Comparison of ENCODE assay signal across 16 cellular contexts in the genomic region with DNA sequence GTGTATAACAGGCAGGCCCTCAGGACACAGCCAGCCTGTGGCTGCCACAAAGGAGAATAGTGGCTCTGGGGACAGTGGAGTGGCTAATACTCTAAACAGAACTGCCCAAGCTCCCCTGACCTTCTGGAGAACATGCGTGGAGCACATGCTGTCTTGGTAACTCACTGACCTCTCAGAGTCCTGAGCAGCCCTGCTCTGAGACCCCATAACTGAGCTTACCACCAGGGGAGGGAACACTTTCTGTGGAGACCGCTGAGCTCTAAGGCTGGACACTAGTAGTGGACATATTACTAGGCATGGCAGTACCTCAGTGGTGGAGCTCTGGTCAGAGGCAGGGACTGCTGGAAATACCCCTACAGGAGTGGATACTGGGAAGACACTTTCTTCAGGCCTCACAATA.
DNase-seq lines count a peak whose midpoint lies in the region; TF ChIP-seq lines count a peak whose summit lies in the region.
"Had no signal": no experiment of that assay in that cellular context is flagged by ENCODE, and none has a peak within 500 bp of the region (broad histone marks: within the 10 kb centered on the region; RNA-seq: fewer than 3 reads in every experiment).

No MANE protein-coding gene starts in this region.

- intact Hi-C loops in testis (cut with DNase I; ENCODE audit: low total_unique reads), result no loop called here

- H3K14ac ChIP-seq in mesenchymal stem cell (ENCODE audit: low read length in 2 of 2), result no peak overlapping the region

- H3K9ac ChIP-seq in mesenchymal stem cell (ENCODE audit: low read length), result no peak overlapping the region
- H3K9ac ChIP-seq: BLaER1 had no signal

- no peaks in the 10 kb centered on the region for H3K36me3 ChIP-seq in mesenchymal stem cell (ENCODE audit: control insufficient read depth in 1 of 2, insufficient read depth in 2 of 2, low read depth in 1 of 2, low read length in 2 of 2)
- H3K36me3 ChIP-seq in osteoblast (ENCODE audit: insufficient read depth, low read length), result no peaks in the 10 kb centered on the region
- no peaks in the 10 kb centered on the region for H3K36me3 ChIP-seq in testis (ENCODE audit: low read depth, missing control alignments)
- H3K36me3 ChIP-seq: BLaER1, HAP-1 had no signal

- H2BK5ac ChIP-seq in mesenchymal stem cell (ENCODE audit: low read depth, low read length, poor library complexity, severe bottlenecking), result no peak overlapping the region

- H4K91ac ChIP-seq in mesenchymal stem cell (ENCODE audit: low read length), result peak overlapping the region; percentile 43

- no peak overlapping the region for H3K18ac ChIP-seq in mesenchymal stem cell (ENCODE audit: low read depth in 1 of 2, low read length in 2 of 2)

- H3K27me3 ChIP-seq in mesenchymal stem cell (ENCODE audit: control insufficient read depth in 1 of 2, insufficient read depth in 1 of 2, low read length in 2 of 2) (peaks cover 0 to 32% of the 10 kb centered on the region in 2 experiments), osteoblast (ENCODE audit: insufficient read depth, low read length) (no peaks in the 10 kb centered on the region), testis (no peaks in the 10 kb centered on the region)
- H3K27me3 ChIP-seq: BLaER1 had no signal

- WGBS in mesenchymal stem cell, result 98% methylated on average over 2 of the region's 2 CpGs
- 89 to 91% methylated on average over 1 to 2 of the region's 2 CpGs for WGBS in testis, 2 donors

- H4K8ac ChIP-seq in mesenchymal stem cell (ENCODE audit: low read length), result no peak overlapping the region

- TF ChIP-seq POLR2A in testis (IDR thresholded peaks at IDR 0.05), result no peak

- H3K27ac ChIP-seq in mesenchymal stem cell (ENCODE audit: low read length, poor library complexity, severe bottlenecking) (no peak overlapping the region), osteoblast (ENCODE audit: low read depth, low read length) (no peak overlapping the region), testis (no peak overlapping the region)
- H3K27ac ChIP-seq: 22Rv1, BLaER1, C4-2B had no signal

- no peak overlapping the region for H2BK120ac ChIP-seq in mesenchymal stem cell (ENCODE audit: low read depth, low read length)

- H2AFZ ChIP-seq in mesenchymal stem cell (ENCODE audit: low read depth, low read length) (no peak overlapping the region), osteoblast (ENCODE audit: low read length) (no peak overlapping the region)

- CTCF ChIA-PET in GM10248 (lab: Yijun Ruan, JAX), result interaction anchor here (1.2 to 10.7 kb wide), 6 partner anchors 10 to 41 kb away, joined by 3 to 68 read pairs (median 3); no protein-coding TSS in a partner anchor

- H3K79me1 ChIP-seq in mesenchymal stem cell (replicated peaks; ENCODE audit: low read length, poor library complexity, severe bottlenecking), result no peaks in the 10 kb centered on the region

- H2BK12ac ChIP-seq in mesenchymal stem cell (ENCODE audit: low read length in 2 of 2), result no peak overlapping the region

- H3K4me1 ChIP-seq in mesenchymal stem cell (ENCODE audit: control insufficient read depth, insufficient read depth, low read depth, low read length) (peaks cover 3% of the 10 kb centered on the region), osteoblast (ENCODE audit: insufficient read depth, low read length) (peaks cover 2% of the 10 kb centered on the region), testis (no peaks in the 10 kb centered on the region)
- H3K4me1 ChIP-seq: Caco-2, HAP-1 had no signal

- no peak overlapping the region for H3K23ac ChIP-seq in mesenchymal stem cell (ENCODE audit: low read length in 2 of 2)

- H2BK15ac ChIP-seq in mesenchymal stem cell (ENCODE audit: low read depth, poor library complexity, severe bottlenecking), result no peak overlapping the region

- no peak overlapping the region for H2AK5ac ChIP-seq in mesenchymal stem cell (ENCODE audit: low read length, severe bottlenecking)

- DNase-seq in GM10248 (ENCODE audit: extremely low spot score) (peak; percentile 2), mesenchymal stem cell (no peak), osteoblast (ENCODE audit: insufficient read length, low spot score, missing footprints) (peak; percentile 34), GF-D8 (lab: John Stamatoyannopoulos, UW) (no peak), SKM-1 (lab: John Stamatoyannopoulos, UW; ENCODE audit: unreplicated experiment) (no peak), testis (no peak)
- DNase-seq: Caco-2; CD8-positive, alpha-beta T cell; DMS153; DND-41; GOT3; HFFc6 had no signal

- H4K20me1 ChIP-seq in osteoblast (ENCODE audit: insufficient read depth, low read length), result no peaks in the 10 kb centered on the region
- H4K20me1 ChIP-seq: BLaER1 had no signal

- H3K4me3 ChIP-seq in mesenchymal stem cell (ENCODE audit: insufficient read depth in 1 of 2, low read depth in 1 of 2, low read length in 2 of 2), result no peak overlapping the region
- no peak overlapping the region for H3K4me3 ChIP-seq in osteoblast (ENCODE audit: insufficient read depth, low read length)
- no peak overlapping the region for H3K4me3 ChIP-seq in testis
- H3K4me3 ChIP-seq: BLaER1, HAP-1 had no signal

- no peaks in the 10 kb centered on the region for H3K79me2 ChIP-seq in osteoblast (ENCODE audit: insufficient read depth, low read length)

- POLR2A ChIA-PET in GM10248 (lab: Yijun Ruan, JAX), result no interaction called here

- H3K4me2 ChIP-seq in mesenchymal stem cell (ENCODE audit: low read length, poor library complexity, severe bottlenecking), result no peak overlapping the region
- no peak overlapping the region for H3K4me2 ChIP-seq in osteoblast (ENCODE audit: insufficient read depth, low read length)
- H3K4me2 ChIP-seq: BLaER1 had no signal

- peaks cover 6% of the 10 kb centered on the region for H3K9me3 ChIP-seq in mesenchymal stem cell (ENCODE audit: control insufficient read depth, low read length)
- H3K9me3 ChIP-seq in osteoblast (ENCODE audit: low read depth, low read length), result peaks cover 7% of the 10 kb centered on the region
- H3K9me3 ChIP-seq in testis, result no peaks in the 10 kb centered on the region
- H3K9me3 ChIP-seq: Caco-2 had no signal

- TF ChIP-seq CTCF in GM10248 (IDR thresholded peaks at IDR 0.05; ENCODE audit: control extremely low read depth, extremely low read depth, low read depth, missing control alignments) (no peak), osteoblast (IDR thresholded peaks at IDR 0.05; ENCODE audit: extremely low read depth, low read depth, low read length) (no peak), testis (IDR thresholded peaks at IDR 0.05) (no peak)

- H3K4ac ChIP-seq in mesenchymal stem cell (ENCODE audit: low read depth in 1 of 2, low read length in 2 of 2), result no peak overlapping the region

Comparison
In these comparisons a context has a peak if more than half of its experiments do, and no peak if none do; other contexts are left out.
1. DNase-seq: peak in GM10248 (single experiment) and osteoblast (single experiment); none in mesenchymal stem cell (single experiment), GF-D8 (single experiment), SKM-1 (single experiment) and testis (single experiment).